ENCODE assay signal across 17 cellular contexts in the genomic region with DNA sequence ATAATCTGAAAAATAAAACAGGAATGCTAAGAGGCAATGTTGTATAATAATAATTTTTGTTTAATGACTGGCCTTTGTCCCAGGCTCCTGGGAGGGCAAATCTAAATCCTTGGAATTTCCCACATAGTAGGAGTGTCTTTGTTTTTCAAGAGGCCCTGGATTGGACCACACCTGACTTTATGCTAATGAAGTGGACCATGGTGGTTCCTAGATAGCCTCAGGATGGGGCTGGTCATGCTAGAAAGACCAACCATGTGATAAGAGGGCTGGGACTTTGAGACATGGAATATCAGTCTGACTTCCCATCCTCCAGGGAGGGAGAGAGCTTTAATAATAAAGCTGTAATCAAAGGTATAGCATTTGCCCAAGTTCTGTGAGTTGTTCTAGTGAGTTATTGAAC.
DNase-seq lines count a peak whose midpoint lies in the region; ATAC-seq, FAIRE-seq and TF ChIP-seq lines count a peak whose summit lies in the region.
"Had no signal": no experiment of that assay in that cellular context is flagged by ENCODE, and none has a peak within 500 bp of the region (broad histone marks: within the 10 kb centered on the region; RNA-seq: fewer than 3 reads in every experiment).

No MANE protein-coding gene starts in this region.

- H3K9me3 ChIP-seq in hepatocyte (ENCODE audit: low read depth), result no peaks in the 10 kb centered on the region
- H3K9me3 ChIP-seq in small intestine (ENCODE audit: control insufficient read depth, low read depth), result no peaks in the 10 kb centered on the region
- H3K9me3 ChIP-seq: BE2C had no signal

- peaks cover 71% of the 10 kb centered on the region for H3K4me1 Mint-ChIP-seq in Calu3 (ENCODE audit: low read depth, unreplicated experiment)

- no peak for DNase-seq in Calu3
- no peak for DNase-seq in hepatocyte (ENCODE audit: low spot score)
- peak; percentile 80 for DNase-seq in small intestine
- DNase-seq in NCI-H748 (lab: John Stamatoyannopoulos, UW; ENCODE audit: unreplicated experiment), result no peak
- DNase-seq in left lobe of liver (ENCODE audit: low spot score), result no peak
- DNase-seq in NCI-H526 treated with DMSO at 0.1 percent for 48 hours (lab: John Stamatoyannopoulos, UW), result no peak
- DNase-seq: BE2C; CD8-positive, alpha-beta T cell; COR-L47; DND-41; GF-D8; GOT3; H9 had no signal

- peaks cover 30% of the 10 kb centered on the region for H3K36me3 Mint-ChIP-seq in Calu3 (ENCODE audit: insufficient read depth, unreplicated experiment)

- no peaks in the 10 kb centered on the region for H3K9me2 ChIP-seq in hepatocyte (replicated peaks; ENCODE audit: insufficient read depth)

- H3K4me1 ChIP-seq in hepatocyte (ENCODE audit: insufficient read depth) (peaks cover 19% of the 10 kb centered on the region), small intestine (ENCODE audit: control insufficient read depth in 2 of 2, insufficient read depth in 1 of 2, low read depth in 1 of 2, low read length in 1 of 2) (peaks cover 9 to 10% of the 10 kb centered on the region in 2 donors)
- H3K4me1 ChIP-seq: BE2C had no signal

- CTCF ChIA-PET in Calu3 (lab: Charles Lee), result interaction anchor here (1.5 kb wide), 1 partner anchor 96 kb away, joined by 4 read pairs; no protein-coding TSS in a partner anchor

- H3K4me3 ChIP-seq in hepatocyte (no peak overlapping the region), small intestine (ENCODE audit: low read depth in 1 of 2, low read length in 2 of 2) (no peak overlapping the region)

- no peaks in the 10 kb centered on the region for H3K27me3 Mint-ChIP-seq in Calu3 (ENCODE audit: unreplicated experiment)

- H3K27me3 ChIP-seq in hepatocyte, result no peaks in the 10 kb centered on the region
- no peaks in the 10 kb centered on the region for H3K27me3 ChIP-seq in small intestine (ENCODE audit: control insufficient read depth in 2 of 2, insufficient read depth in 2 of 2, low read length in 2 of 2)
- H3K27me3 ChIP-seq: BE2C had no signal

- no peaks in the 10 kb centered on the region for H4K20me1 ChIP-seq in hepatocyte (ENCODE audit: insufficient read depth, poor library complexity, severe bottlenecking)

- no peak overlapping the region for H2AFZ ChIP-seq in hepatocyte

- no peaks in the 10 kb centered on the region for H3K36me3 ChIP-seq in hepatocyte (replicated peaks; ENCODE audit: insufficient read depth, low read depth)
- H3K36me3 ChIP-seq in small intestine (ENCODE audit: control insufficient read depth in 2 of 2, insufficient read depth in 2 of 2, low read length in 2 of 2), result no peaks in the 10 kb centered on the region
- H3K36me3 ChIP-seq: BE2C had no signal

- no peak for FAIRE-seq in small intestine (lab: Jason Lieb, UNC)
- FAIRE-seq: A204.1, GM19239 had no signal

- no peaks in the 10 kb centered on the region for H3K79me2 ChIP-seq in hepatocyte

- H3K27ac ChIP-seq in angular gyrus (ENCODE audit: low read depth, low read length), result peak overlapping the region; percentile 10
- H3K27ac ChIP-seq in hepatocyte, result peak overlapping the region; percentile 87
- H3K27ac ChIP-seq in small intestine (ENCODE audit: low read depth in 1 of 2, low read length in 1 of 2), result peak overlapping the region; percentile 33 to 70
- H3K27ac ChIP-seq: C4-2B had no signal

- intact Hi-C loops in Calu3 (cut with micrococcal nuclease; ENCODE audit: unreplicated experiment), result loop anchor here (10.0 kb wide), 2 partner anchors 108 to 298 kb away; no protein-coding TSS in a partner anchor

- peaks cover 4% of the 10 kb centered on the region for H3K9me3 Mint-ChIP-seq in Calu3 (ENCODE audit: low read depth, unreplicated experiment)

- TF ChIP-seq CTCF in Calu3 (IDR thresholded peaks at IDR 0.05; ENCODE audit: unreplicated experiment) (no peak), hepatocyte (IDR thresholded peaks at IDR 0.05; ENCODE audit: poor library complexity) (no peak)

- BruUV-seq in Calu3 (replicated peaks; lab: Mats Ljungman, UMichigan), result no TSS peak

- H3K4me3 Mint-ChIP-seq in Calu3 (ENCODE audit: low read depth, unreplicated experiment), result no peak overlapping the region
- H3K4me3 Mint-ChIP-seq: CD8-positive, alpha-beta T cell; H9 had no signal

- no peak overlapping the region for H3K4me2 ChIP-seq in hepatocyte

- H3K27ac Mint-ChIP-seq in Calu3 (ENCODE audit: unreplicated experiment), result peak overlapping the region; percentile 98
- H3K27ac Mint-ChIP-seq: CD8-positive, alpha-beta T cell; H9 had no signal

- no peak for ATAC-seq in left lobe of liver
- ATAC-seq: CD8-positive, alpha-beta T cell had no signal

Comparison
In these comparisons a context has a peak if more than half of its experiments do, and no peak if none do; other contexts are left out.
1. H3K27ac ChIP-seq: peak in every context shown above with its lines; median percentile 87 in hepatocyte; 52 in small intestine; 10 in angular gyrus.